25 cellular contexts compared by ENCODE assay signal in the genomic region with DNA sequence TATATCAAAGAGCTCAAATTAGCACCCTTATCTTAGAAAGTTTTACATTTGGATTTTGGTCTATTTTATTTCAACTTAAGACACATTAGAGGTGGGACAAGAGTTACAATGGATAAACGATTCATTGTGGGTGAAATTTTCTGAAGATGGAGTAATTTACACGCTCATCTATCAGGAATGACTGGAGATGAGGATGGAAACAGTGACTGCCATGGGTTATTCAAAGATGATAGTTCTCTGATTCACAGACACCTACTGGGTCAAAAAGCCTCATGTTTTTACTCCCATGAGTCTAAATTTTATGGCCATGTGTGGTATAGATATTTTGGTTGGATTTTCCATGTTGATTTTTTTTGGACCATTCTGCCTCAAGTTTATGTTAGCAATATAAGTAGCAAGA. TPM values are rescaled to one million over a fixed set of nuclear protein-coding genes. Genes with fewer than 3 reads are reported as not detected.
A peak's percentile ranks its signal among the peaks of the same experiment; 100 is the strongest.
DNase-seq lines count a peak whose midpoint lies in the region; ATAC-seq and TF ChIP-seq lines count a peak whose summit lies in the region.
"Had no signal": no experiment of that assay in that cellular context is flagged by ENCODE, and none has a peak within 500 bp of the region (broad histone marks: within the 10 kb centered on the region; RNA-seq: fewer than 3 reads in every experiment).

No MANE protein-coding gene starts in this region.

- TF ChIP-seq RAD21 in IMR-90 (IDR thresholded peaks at IDR 0.05; ENCODE audit: low read length), result no peak

- H3K36me3 ChIP-seq in IMR-90 (ENCODE audit: control insufficient read depth, insufficient read depth, low read length), result peaks cover 2% of the 10 kb centered on the region; the same call in 1 of the 2 replicates
- H3K36me3 ChIP-seq in osteoblast (ENCODE audit: insufficient read depth, low read length), result no peaks in the 10 kb centered on the region
- H3K36me3 ChIP-seq: brain microvascular endothelial cell, gastroesophageal sphincter, HAP-1, lower lobe of right lung, transverse colon had no signal

- ATAC-seq in IMR-90 (ENCODE audit: low read depth), result no peak; the same call in 1 of the 2 replicates
- ATAC-seq: activated CD4-positive, CD25-positive, alpha-beta regulatory T cell treated with anti-CD3 and anti-CD28 coated beads, Interleukin-2, amount 50 U/mL, for 24 hours; activated CD8-positive, alpha-beta T cell treated with anti-CD3 and anti-CD28 coated beads for 36 hours; gastroesophageal sphincter; lower lobe of right lung; sciatic nerve had no signal

- no peaks in the 10 kb centered on the region for H3K9me3 ChIP-seq in IMR-90 (ENCODE audit: control insufficient read depth, insufficient read depth, low read length)
- no peaks in the 10 kb centered on the region for H3K9me3 ChIP-seq in osteoblast (ENCODE audit: low read depth, low read length)
- H3K9me3 ChIP-seq: gastroesophageal sphincter, HAP-1, lower lobe of right lung, transverse colon had no signal

- no peak overlapping the region for H3K27ac ChIP-seq in IMR-90 (ENCODE audit: insufficient read depth, low read length)
- H3K27ac ChIP-seq in osteoblast (ENCODE audit: low read depth, low read length), result peak overlapping the region; percentile 6
- H3K27ac ChIP-seq: brain microvascular endothelial cell, gastroesophageal sphincter, lower lobe of right lung, transverse colon had no signal

- POLR2A ChIA-PET in IMR-90 (lab: Charles Lee; ENCODE audit: unreplicated experiment), result no interaction called here

- in situ Hi-C loops in IMR-90 (cut with MboI; ENCODE audit: low sequenced_read_pairs), result no loop called here

- H2AK9ac ChIP-seq in IMR-90 (replicated peaks; ENCODE audit: low read depth, low read length, poor library complexity), result no peak overlapping the region

- H3K23ac ChIP-seq in IMR-90 (ENCODE audit: low read depth, low read length), result no peak overlapping the region

- BruUV-seq in IMR-90 (replicated peaks; lab: Mats Ljungman, UMichigan), result no TSS peak

- WGBS in IMR-90 (ENCODE audit: extremely low coverage in 2 of 2, insufficient read length in 1 of 2), 2 experiments, result no CpG with 5 or more reads among the region's 2 CpGs

- H3K27me3 ChIP-seq in IMR-90 (ENCODE audit: control insufficient read depth, insufficient read depth, low read length) (no peaks in the 10 kb centered on the region), osteoblast (ENCODE audit: insufficient read depth, low read length) (no peaks in the 10 kb centered on the region)
- H3K27me3 ChIP-seq: brain microvascular endothelial cell, gastroesophageal sphincter, transverse colon had no signal

- no peak overlapping the region for H4K91ac ChIP-seq in IMR-90 (ENCODE audit: insufficient read depth, low read depth, low read length)

- H2BK120ac ChIP-seq in IMR-90 (ENCODE audit: low read depth, low read length), result no peak overlapping the region

- CTCF ChIA-PET in IMR-90 (lab: Yijun Ruan, JAX), result no interaction called here

- no peak overlapping the region for H3K56ac ChIP-seq in IMR-90 (ENCODE audit: extremely low read depth, insufficient read depth, low read length)

- no peak overlapping the region for H4K8ac ChIP-seq in IMR-90 (ENCODE audit: low read depth in 2 of 2, low read length in 2 of 2)

- H2AK5ac ChIP-seq in IMR-90 (ENCODE audit: low read depth, low read length), result no peak overlapping the region

- H4K5ac ChIP-seq in IMR-90 (ENCODE audit: low read depth, low read length), result no peak overlapping the region

- TF ChIP-seq POLR2A in IMR-90 (IDR thresholded peaks at IDR 0.05; ENCODE audit: low read depth, low read length), result no peak

- TF ChIP-seq CTCF in IMR-90 (conservative IDR thresholded peaks at IDR 0.05; ENCODE audit: low read depth, low read length) (no peak), epithelial cell of esophagus (IDR thresholded peaks at IDR 0.05; ENCODE audit: insufficient read depth, low read depth, low read length, missing control alignments) (no peak), osteoblast (IDR thresholded peaks at IDR 0.05; ENCODE audit: extremely low read depth, low read depth, low read length) (no peak)

- dilution Hi-C loops in IMR-90 (cut with HindIII; ENCODE audit: low sequenced_read_pairs, unreplicated experiment), result no loop called here

- intact Hi-C loops in IMR-90 (cut with micrococcal nuclease), result no loop called here
- intact Hi-C loops in head of caudate nucleus (cut with DNase I), result no loop called here

- H3K4me2 ChIP-seq in IMR-90 (ENCODE audit: low read depth, low read length) (no peak overlapping the region; the same call in 1 of the 2 replicates), osteoblast (ENCODE audit: insufficient read depth, low read length) (peak overlapping the region; percentile 1)

- no peak overlapping the region for H3K9ac ChIP-seq in IMR-90 (ENCODE audit: low read depth, low read length)

- no peak overlapping the region for H2BK20ac ChIP-seq in IMR-90 (ENCODE audit: low read depth, low read length)

- no peak overlapping the region for H2BK5ac ChIP-seq in IMR-90 (ENCODE audit: low read depth, low read length, poor library complexity, severe bottlenecking)

- no peak overlapping the region for H3K14ac ChIP-seq in IMR-90 (replicated peaks; ENCODE audit: low read depth, low read length)

- H3K4me1 ChIP-seq in IMR-90 (ENCODE audit: control insufficient read depth, insufficient read depth, low read length) (peaks cover 10% of the 10 kb centered on the region), osteoblast (ENCODE audit: insufficient read depth, low read length) (peaks cover 33% of the 10 kb centered on the region)

- H3K4me3 ChIP-seq in IMR-90 (ENCODE audit: insufficient read depth, low read depth, low read length) (no peak overlapping the region), epithelial cell of esophagus (ENCODE audit: low read length) (no peak overlapping the region), osteoblast (ENCODE audit: insufficient read depth, low read length) (no peak overlapping the region)
- H3K4me3 ChIP-seq: gastroesophageal sphincter, HAP-1, lower lobe of right lung, transverse colon had no signal

- DNase-seq in EH (ENCODE audit: low read depth), result peak; percentile 80
- DNase-seq in IMR-90, result peak; percentile 69
- peak; percentile 49 for DNase-seq in epithelial cell of esophagus (ENCODE audit: low read depth)
- no peak for DNase-seq in osteoblast (ENCODE audit: insufficient read length, low spot score, missing footprints)
- DNase-seq in head of caudate nucleus, result no peak
- no peak for DNase-seq in GM03348 (ENCODE audit: low spot score)
- no peak for DNase-seq in amniotic stem cell (lab: John Stamatoyannopoulos, UW)
- DNase-seq: activated CD8-positive, alpha-beta T cell treated with anti-CD3 and anti-CD28 coated beads for 36 hours; activated effector memory CD4-positive, alpha-beta T cell treated with anti-CD3 and anti-CD28 coated beads, Interleukin-2, amount 50 U/mL, for 16 hours; brain microvascular endothelial cell; DMS53; islet precursor cell; lower lobe of right lung; MM.1S; NCI-H1417 treated with DMSO at 0.1 percent for 48 hours; NCI-H2107; NCI-H446 treated with DMSO at 0.1 percent for 48 hours; OCI-M1; SHP77 treated with DMSO at 0.1 percent for 48 hours; stimulated activated CD4-positive, alpha-beta T cell treated with anti-CD3 and anti-CD28 coated beads, Interleukin-15, amount 100 ng/mL, for 24 hours; transverse colon had no signal

- no peak overlapping the region for H3K4ac ChIP-seq in IMR-90 (ENCODE audit: low read depth, low read length)

- H3K79me1 ChIP-seq in IMR-90 (ENCODE audit: low read depth in 1 of 2, low read length in 2 of 2), result peaks cover 18 to 52% of the 10 kb centered on the region in 2 experiments; a peak in 3 of 4 replicates

- H2AFZ ChIP-seq in IMR-90 (replicated peaks; ENCODE audit: low read length, poor library complexity) (no peak overlapping the region), osteoblast (ENCODE audit: low read length) (no peak overlapping the region)

- peaks cover 23% of the 10 kb centered on the region for H3K9me1 ChIP-seq in IMR-90 (ENCODE audit: insufficient read depth, low read length)

- H2BK15ac ChIP-seq in IMR-90 (ENCODE audit: low read depth, low read length), result no peak overlapping the region

- no peak overlapping the region for H3K18ac ChIP-seq in IMR-90 (ENCODE audit: low read depth, low read length)

- peaks cover 84% of the 10 kb centered on the region for H3K79me2 ChIP-seq in osteoblast (ENCODE audit: insufficient read depth, low read length)

- H4K20me1 ChIP-seq in IMR-90 (ENCODE audit: insufficient read depth, low read length), result peaks cover 47% of the 10 kb centered on the region
- H4K20me1 ChIP-seq in osteoblast (ENCODE audit: insufficient read depth, low read length), result peaks cover 31% of the 10 kb centered on the region

TF ChIP-seq in IMR-90, 13 proteins besides CTCF, POLR2A, EP300 and RAD21:
- TF ChIP-seq CHD1 (IDR thresholded peaks at IDR 0.05; ENCODE audit: low read depth, low read length) (no peak), BHLHE40 (IDR thresholded peaks at IDR 0.05; ENCODE audit: low read depth, low read length) (no peak), MAFK (IDR thresholded peaks at IDR 0.05; ENCODE audit: low read depth, low read length) (no peak), CEBPB (IDR thresholded peaks at IDR 0.05; ENCODE audit: low read depth, low read length) (0 out of 2 replicates have a peak, but pooled peaks have one; percentile 2)

RNA-seq across cellular contexts. Expression of gene SAMD4A, which starts 22.1 kb away (rescaled TPM):
- 36.7 and 38.2 TPM in 2 replicates for total RNA-seq in IMR-90 (2012; rRNA removed)
- 20.0 and 22.9 TPM in 2 replicates for polyA plus RNA-seq in IMR-90 (2012; rRNA removed)
- 9.1 and 12.2 TPM in 2 replicates for polyA plus RNA-seq in IMR-90 (2012; cell fraction: cytosol; rRNA removed)
- 27.3 and 38.9 TPM in 2 replicates for polyA plus RNA-seq in IMR-90 (2012; cell fraction: nucleus; rRNA removed; ENCODE audit: low replicate concordance)
- total RNA-seq in osteoblast, result 26.1 and 28.3 TPM in 2 replicates

Comparison
In these comparisons a context has a peak if more than half of its experiments do, and no peak if none do; other contexts are left out.
1. DNase-seq: peak in EH (single experiment), IMR-90 (single experiment) and epithelial cell of esophagus (single experiment); none in osteoblast (single experiment), head of caudate nucleus (0 of 42), GM03348 (single experiment) and amniotic stem cell (single experiment).